In genomic region chr2:122451040-122451439, GRCh38 we compare ENCODE assay signal across 8 cellular contexts.
DNase-seq lines count a peak whose midpoint lies in the region; FAIRE-seq lines count a peak whose summit lies in the region.

No MANE protein-coding gene starts in this region.

- 47 to 64% (median 58%) methylated on average over 4 of the region's 4 CpGs for WGBS in small intestine, 3 donors

- DNase-seq in D341Med (ENCODE audit: low spot score) (peak; percentile 45), H4 (ENCODE audit: low spot score) (peak; percentile 22), NCI-H2171 (lab: John Stamatoyannopoulos, UW) (peak; percentile 12), dermis blood vessel endothelial cell (peak; percentile 68), small intestine (peak; percentile 14), NCI-H2107 (lab: John Stamatoyannopoulos, UW) (no peak), cortex of kidney (lab: John Stamatoyannopoulos, UW) (no peak), substantia nigra (lab: John Stamatoyannopoulos, UW) (no peak)

- H3K27me3 ChIP-seq in small intestine (ENCODE audit: control insufficient read depth in 2 of 2, insufficient read depth in 2 of 2, low read length in 2 of 2) = no peaks in the 10 kb centered on the region

- H3K4me1 ChIP-seq in small intestine (ENCODE audit: control insufficient read depth in 2 of 2, insufficient read depth in 1 of 2, low read depth in 1 of 2, low read length in 1 of 2) = no peaks in the 10 kb centered on the region

- no peak overlapping the region for H3K4me3 ChIP-seq in small intestine (ENCODE audit: low read depth in 1 of 2, low read length in 2 of 2)

- no peak overlapping the region for H3K27ac ChIP-seq in small intestine (ENCODE audit: low read depth in 1 of 2, low read length in 1 of 2)
- no peak overlapping the region for H3K27ac ChIP-seq in substantia nigra (ENCODE audit: low read depth, low read length, poor library complexity, severe bottlenecking)

- no peaks in the 10 kb centered on the region for H3K9me3 ChIP-seq in small intestine (ENCODE audit: control insufficient read depth, low read depth)

- no peaks in the 10 kb centered on the region for H3K36me3 ChIP-seq in small intestine (ENCODE audit: control insufficient read depth in 2 of 2, insufficient read depth in 2 of 2, low read length in 2 of 2)

- FAIRE-seq in small intestine (lab: Jason Lieb, UNC) = no peak

Comparison
In these comparisons a context has a peak if more than half of its experiments do, and no peak if none do; other contexts are left out.
1. DNase-seq: peak in D341Med (single experiment), H4 (single experiment), NCI-H2171 (single experiment), dermis blood vessel endothelial cell (single experiment) and small intestine (single experiment); none in NCI-H2107 (single experiment), cortex of kidney (single experiment) and substantia nigra (0 of 49).